In the genomic region with DNA sequence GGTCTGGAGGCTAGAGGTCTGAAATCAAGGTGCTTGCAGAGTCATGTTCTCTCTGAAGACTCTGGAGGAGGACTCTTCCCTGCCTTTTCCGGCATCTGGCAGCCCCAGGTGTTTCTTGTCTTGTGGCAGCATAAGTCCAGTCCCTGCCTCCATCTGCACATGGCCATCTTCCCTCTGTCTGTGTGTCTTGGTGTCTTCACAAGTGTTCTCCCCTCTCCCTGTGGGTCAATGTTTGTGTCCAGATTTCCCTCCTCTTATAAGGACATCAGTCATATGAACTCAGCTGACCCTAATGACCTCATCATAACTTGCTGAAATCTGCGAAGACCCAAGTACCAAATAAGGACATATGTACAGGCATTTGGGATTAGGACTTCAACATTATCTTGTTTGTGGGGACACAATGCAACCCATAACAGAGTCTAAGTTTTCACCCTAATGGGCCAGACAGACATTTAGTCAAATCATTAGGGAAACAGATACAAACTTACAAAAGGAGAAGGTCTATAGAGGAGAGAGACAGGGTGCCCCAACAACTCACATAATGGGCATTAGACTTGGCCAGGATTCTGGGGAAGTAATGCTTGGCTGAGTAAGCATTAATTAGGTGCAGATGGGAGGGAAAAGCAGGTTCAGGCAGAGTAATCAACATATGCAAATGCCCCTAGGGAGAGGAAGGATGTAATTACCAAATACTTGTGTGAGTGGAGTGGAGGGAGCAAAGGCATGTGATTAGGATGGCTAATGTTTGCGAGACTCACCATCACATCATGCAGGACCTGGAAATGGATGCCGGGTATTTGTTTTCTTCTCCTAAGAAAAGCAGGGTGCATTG, we compare ENCODE assay signal across 18 cellular contexts.
DNase-seq lines count a peak whose midpoint lies in the region; ATAC-seq, FAIRE-seq and TF ChIP-seq lines count a peak whose summit lies in the region.
"Had no signal": no experiment of that assay in that cellular context is flagged by ENCODE, and none has a peak within 500 bp of the region (broad histone marks: within the 10 kb centered on the region; RNA-seq: fewer than 3 reads in every experiment).

No MANE protein-coding gene starts in this region.

- DNase-seq in Right ventricle myocardium superior (no peak), left cardiac atrium (no peak), NCI-H2171 treated with DMSO at 0.1 percent for 48 hours (lab: John Stamatoyannopoulos, UW) (peak; percentile 82), esophagus squamous epithelium (lab: John Stamatoyannopoulos, UW) (no peak), GM12892 (ENCODE audit: insufficient read length) (no peak), ACHN (no peak)
- no peak for DNase-seq in stimulated activated naive B cell treated with anti-CD40 and anti-IgM and Interleukin-4, amounts not matched to agents 10 μg/mL and 1 μg/mL and 100 μg/mL, for 72 hours
- DNase-seq: activated T-cell treated with anti-CD3 and anti-CD28 coated beads, Interleukin-2, amount 50 U/mL, for 4 hours; anterior cingulate cortex; BE2C; head of caudate nucleus; NCI-H446 treated with DMSO at 0.1 percent for 48 hours; ovary; SJCRH30; stimulated activated CD4-positive, alpha-beta T cell treated with anti-CD3 and anti-CD28 coated beads, Interleukin-1b, Interleukin-23, amount 100 ng/mL, for 48 hours had no signal

- peak overlapping the region in 1 of 2 donors; percentile 11 for H3K4me3 Mint-ChIP-seq in stimulated activated naive B cell treated with anti-CD40 and anti-IgM and Interleukin-4, amounts not matched to agents 10 μg/mL and 1 μg/mL and 100 μg/mL, for 72 hours
- H3K4me3 Mint-ChIP-seq: activated T-cell treated with anti-CD3 and anti-CD28 coated beads, Interleukin-2, amount 50 U/mL, for 4 hours; stimulated activated effector memory CD8-positive, alpha-beta T cell treated with anti-CD3 and anti-CD28 coated beads, Interleukin-12 subunit alpha, Interleukin-12 subunit beta, amount 100 ng/mL, for 72 hours had no signal

- TF ChIP-seq CTCF in esophagus squamous epithelium (IDR thresholded peaks at IDR 0.05) = no peak

- TF ChIP-seq POLR2A in esophagus squamous epithelium (IDR thresholded peaks at IDR 0.05) (no peak), GM12892 (IDR thresholded peaks at IDR 0.05; ENCODE audit: low read depth, low read length) (no peak)

- ATAC-seq in Right ventricle myocardium superior (ENCODE audit: poor library complexity) (peak; percentile 31), left cardiac atrium (no peak), HG03342 (IDR thresholded peaks at IDR 0.05; ENCODE audit: unreplicated experiment) (no peak)
- peak; percentile 90 to 94 for ATAC-seq in stimulated activated naive B cell treated with anti-CD40 and anti-IgM and Interleukin-4, amounts not matched to agents 10 μg/mL and 1 μg/mL and 100 μg/mL, for 72 hours (replicated peaks)
- ATAC-seq: activated T-cell treated with anti-CD3 and anti-CD28 coated beads, Interleukin-2, amount 50 U/mL, for 4 hours; stimulated activated effector memory CD8-positive, alpha-beta T cell treated with anti-CD3 and anti-CD28 coated beads, Interleukin-12 subunit alpha, Interleukin-12 subunit beta, amount 100 ng/mL, for 72 hours had no signal

- H3K36me3 ChIP-seq in esophagus squamous epithelium = no peaks in the 10 kb centered on the region
- H3K36me3 ChIP-seq: BE2C, ovary, SJCRH30 had no signal

- peaks cover 6 to 58% (median 17%) of the 10 kb centered on the region in 3 donors for H3K4me1 ChIP-seq in esophagus squamous epithelium
- H3K4me1 ChIP-seq: SJCRH30 had no signal

- no peak overlapping the region for H3K4me3 ChIP-seq in esophagus squamous epithelium
- H3K4me3 ChIP-seq: ovary, SJCRH30 had no signal

- in situ Hi-C loops in ACHN (cut with HindIII; ENCODE audit: low pct_ligation_motif_present, low pct_unique_long_range_greater_than_20kb, low sequenced_read_pairs) = no loop called here

- 34 to 47% methylated on average over 4 of the region's 4 CpGs for WGBS in esophagus squamous epithelium, 2 donors

- intact Hi-C loops in Right ventricle myocardium superior (cut with DNase I) (no loop called here), left cardiac atrium (cut with DNase I) (no loop called here), esophagus squamous epithelium (cut with DNase I) (no loop called here)

- H3K36me3 Mint-ChIP-seq in stimulated activated naive B cell treated with anti-CD40 and anti-IgM and Interleukin-4, amounts not matched to agents 10 μg/mL and 1 μg/mL and 100 μg/mL, for 72 hours = no peaks in the 10 kb centered on the region
- H3K36me3 Mint-ChIP-seq: stimulated activated effector memory CD8-positive, alpha-beta T cell treated with anti-CD3 and anti-CD28 coated beads, Interleukin-12 subunit alpha, Interleukin-12 subunit beta, amount 100 ng/mL, for 72 hours had no signal

- no peak for FAIRE-seq in GM12892 (lab: Jason Lieb, UNC)

- peaks cover 0 to 10% of the 10 kb centered on the region in 2 donors for H3K27me3 Mint-ChIP-seq in stimulated activated naive B cell treated with anti-CD40 and anti-IgM and Interleukin-4, amounts not matched to agents 10 μg/mL and 1 μg/mL and 100 μg/mL, for 72 hours

- peaks cover 20 to 27% of the 10 kb centered on the region in 2 donors for H3K4me1 Mint-ChIP-seq in stimulated activated naive B cell treated with anti-CD40 and anti-IgM and Interleukin-4, amounts not matched to agents 10 μg/mL and 1 μg/mL and 100 μg/mL, for 72 hours
- H3K4me1 Mint-ChIP-seq: stimulated activated effector memory CD8-positive, alpha-beta T cell treated with anti-CD3 and anti-CD28 coated beads, Interleukin-12 subunit alpha, Interleukin-12 subunit beta, amount 100 ng/mL, for 72 hours had no signal

- peak overlapping the region; percentile 75 to 84 (median 76) for H3K27ac ChIP-seq in esophagus squamous epithelium
- H3K27ac ChIP-seq: KMS-11, ovary, SJCRH30 had no signal

- H3K9me3 ChIP-seq in esophagus squamous epithelium = no peaks in the 10 kb centered on the region
- H3K9me3 ChIP-seq: BE2C, ovary, SJCRH30 had no signal

- H3K27ac Mint-ChIP-seq in stimulated activated naive B cell treated with anti-CD40 and anti-IgM and Interleukin-4, amounts not matched to agents 10 μg/mL and 1 μg/mL and 100 μg/mL, for 72 hours = peak overlapping the region; percentile 0
- H3K27ac Mint-ChIP-seq: stimulated activated effector memory CD8-positive, alpha-beta T cell treated with anti-CD3 and anti-CD28 coated beads, Interleukin-12 subunit alpha, Interleukin-12 subunit beta, amount 100 ng/mL, for 72 hours had no signal

- H3K9me3 Mint-ChIP-seq in stimulated activated naive B cell treated with anti-CD40 and anti-IgM and Interleukin-4, amounts not matched to agents 10 μg/mL and 1 μg/mL and 100 μg/mL, for 72 hours = peaks cover 0 to 3% of the 10 kb centered on the region in 2 donors

- no peaks in the 10 kb centered on the region for H3K27me3 ChIP-seq in esophagus squamous epithelium
- H3K27me3 ChIP-seq: BE2C, ovary, SJCRH30 had no signal

Comparison
In these comparisons a context has a peak if more than half of its experiments do, and no peak if none do; other contexts are left out.
1. ATAC-seq: peak in Right ventricle myocardium superior (single experiment) and stimulated activated naive B cell treated with anti-CD40 and anti-IgM and Interleukin-4, amounts not matched to agents 10 μg/mL and 1 μg/mL and 100 μg/mL, for 72 hours (2 of 2); none in left cardiac atrium (0 of 2) and HG03342 (single experiment).